In the genomic region with DNA sequence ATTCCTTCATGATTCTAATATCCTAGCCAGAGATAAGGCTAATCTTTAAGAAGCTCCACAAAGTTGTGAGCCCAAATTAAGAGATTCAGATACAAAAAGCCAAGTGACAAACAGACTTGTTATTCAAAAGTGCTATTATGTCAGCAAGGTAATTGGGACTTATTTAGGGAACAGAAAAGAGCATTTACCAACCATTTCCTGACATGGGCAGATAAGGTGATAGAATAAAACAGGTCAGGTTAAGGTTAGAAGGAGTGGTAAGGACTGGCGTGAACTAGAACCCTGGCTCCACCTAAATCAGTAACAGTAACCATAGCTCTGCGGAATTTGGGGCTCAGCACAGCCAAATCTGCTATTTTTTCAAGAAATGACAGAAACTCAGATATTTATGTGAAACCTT, we compare ENCODE assay signal across 16 cellular contexts. TPM values are rescaled to one million over a fixed set of nuclear protein-coding genes. Genes with fewer than 3 reads are reported as not detected.
DNase-seq lines count a peak whose midpoint lies in the region; TF ChIP-seq lines count a peak whose summit lies in the region.
"Had no signal": no experiment of that assay in that cellular context is flagged by ENCODE, and none has a peak within 500 bp of the region (broad histone marks: within the 10 kb centered on the region; RNA-seq: fewer than 3 reads in every experiment).

No MANE protein-coding gene starts in this region.

- POLR2A ChIA-PET in OCI-LY7 (lab: Charles Lee), result interaction anchor here (0.5 to 1.5 kb wide), 4 partner anchors 8 to 1028 kb away, joined by 3 to 5 read pairs (median 3); no protein-coding TSS in a partner anchor

- peak overlapping the region; percentile 22 for H3K4me3 Mint-ChIP-seq in osteocyte (ENCODE audit: unreplicated experiment)
- H3K4me3 Mint-ChIP-seq: neural crest cell had no signal

- H4K20me1 ChIP-seq in OCI-LY7 (ENCODE audit: insufficient read depth, low read length), result no peaks in the 10 kb centered on the region

- no TSS peak for BruUV-seq in OCI-LY7 (replicated peaks; lab: Mats Ljungman, UMichigan)

- CTCF ChIA-PET in OCI-LY7 (lab: Charles Lee; ENCODE audit: unreplicated experiment), result no interaction called here

- H3K36me3 ChIP-seq in OCI-LY7 (ENCODE audit: insufficient read depth, low read length), result no peaks in the 10 kb centered on the region
- no peaks in the 10 kb centered on the region for H3K36me3 ChIP-seq in effector memory CD4-positive, alpha-beta T cell (ENCODE audit: control insufficient read depth, insufficient read depth, low read length)

- H3K9me3 ChIP-seq in OCI-LY7 (ENCODE audit: low read length), result peaks cover 6% of the 10 kb centered on the region
- no peaks in the 10 kb centered on the region for H3K9me3 ChIP-seq in effector memory CD4-positive, alpha-beta T cell (ENCODE audit: control insufficient read depth, low read length)

- DNase-seq in DMS53 (lab: John Stamatoyannopoulos, UW) (peak; percentile 42), DMS53 treated with DMSO at 0.1 percent for 48 hours (lab: John Stamatoyannopoulos, UW; ENCODE audit: unreplicated experiment) (no peak), OCI-LY7 (ENCODE audit: low spot score) (no peak), osteocyte (ENCODE audit: extremely low spot score, unreplicated experiment) (no peak), NCI-H524 treated with DMSO at 0.1 percent for 48 hours (lab: John Stamatoyannopoulos, UW) (no peak), NCI-H446 treated with DMSO at 0.1 percent for 48 hours (lab: John Stamatoyannopoulos, UW) (no peak), nucleus accumbens (lab: John Stamatoyannopoulos, UW) (no peak)
- no peak for DNase-seq in effector memory CD4-positive, alpha-beta T cell
- DNase-seq: 8988T; activated effector memory CD4-positive, alpha-beta T cell treated with anti-CD3 and anti-CD28 coated beads, Interleukin-2, amount 50 U/mL, for 16 hours; Calu3; kidney glomerular epithelial cell; NCI-H2107 had no signal

- H3K9me2 ChIP-seq in OCI-LY7 (ENCODE audit: insufficient read depth, low read length), result no peaks in the 10 kb centered on the region

- no peaks in the 10 kb centered on the region for H3K9me3 Mint-ChIP-seq in osteocyte (ENCODE audit: unreplicated experiment)
- H3K9me3 Mint-ChIP-seq: neural crest cell had no signal

- H3K27me3 Mint-ChIP-seq in osteocyte (ENCODE audit: unreplicated experiment), result peaks cover 13% of the 10 kb centered on the region

- peaks cover 20% of the 10 kb centered on the region for H3K4me1 ChIP-seq in OCI-LY7 (ENCODE audit: insufficient read depth, low read length, poor library complexity, severe bottlenecking)
- H3K4me1 ChIP-seq in effector memory CD4-positive, alpha-beta T cell (ENCODE audit: control insufficient read depth, insufficient read depth, low read length, poor library complexity, severe bottlenecking), result peaks cover 31% of the 10 kb centered on the region

- no peak overlapping the region for H3K4me3 ChIP-seq in OCI-LY7 (ENCODE audit: low read depth, low read length, poor library complexity, severe bottlenecking)
- peak overlapping the region; percentile 6 for H3K4me3 ChIP-seq in effector memory CD4-positive, alpha-beta T cell (ENCODE audit: insufficient read depth, low read depth, low read length, poor library complexity, severe bottlenecking)

- peaks cover 2% of the 10 kb centered on the region for H3K36me3 Mint-ChIP-seq in osteocyte (ENCODE audit: unreplicated experiment)

- peak overlapping the region; percentile 91 for H3K27ac Mint-ChIP-seq in osteocyte (ENCODE audit: unreplicated experiment)

- H3K79me2 ChIP-seq in OCI-LY7 (ENCODE audit: insufficient read depth, low read depth, low read length), result no peaks in the 10 kb centered on the region

- TF ChIP-seq CTCF in OCI-LY7 (conservative IDR thresholded peaks at IDR 0.05; ENCODE audit: low read length) (no peak), osteocyte (IDR thresholded peaks at IDR 0.05) (no peak)

- H3K4me2 ChIP-seq in OCI-LY7 (ENCODE audit: low read length), result no peak overlapping the region

- intact Hi-C loops in OCI-LY7 (cut with micrococcal nuclease; ENCODE audit: unreplicated experiment), result no loop called here

- no peaks in the 10 kb centered on the region for H3K27me3 ChIP-seq in effector memory CD4-positive, alpha-beta T cell (replicated peaks; ENCODE audit: control insufficient read depth, insufficient read depth, low read length, poor library complexity, severe bottlenecking)

- H2AFZ ChIP-seq in OCI-LY7 (ENCODE audit: low read length), result peak overlapping the region; percentile 65; the same call in 1 of the 2 replicates

- peaks cover 44% of the 10 kb centered on the region for H3K4me1 Mint-ChIP-seq in osteocyte (ENCODE audit: unreplicated experiment)

- H3K27ac ChIP-seq in OCI-LY7 (ENCODE audit: low read depth, low read length, poor library complexity, severe bottlenecking), result no peak overlapping the region
- H3K27ac ChIP-seq in effector memory CD4-positive, alpha-beta T cell (ENCODE audit: insufficient read depth, low read length, poor library complexity, severe bottlenecking), result no peak overlapping the region
- H3K27ac ChIP-seq: epithelial cell of prostate had no signal

RNA-seq across cellular contexts. Expression of gene ERMP1, which starts 10.0 kb away (rescaled TPM):
- 7.9 and 11.1 TPM in 2 replicates for total RNA-seq in OCI-LY7 (2014; rRNA removed; shearing (Covaris generic))
- total RNA-seq in OCI-LY7 (2022) (12.6 and 14.6 TPM in 2 replicates), osteocyte (19.7 and 20.4 TPM in 2 replicates)

RNA-seq across cellular contexts. Expression of gene MLANA, which starts 47.8 kb away (rescaled TPM):
- total RNA-seq in OCI-LY7 (2014; rRNA removed; shearing (Covaris generic)), result not detected in 2 replicates
- total RNA-seq in OCI-LY7 (2022) (not detected in 2 replicates), osteocyte (not detected in 2 replicates)
- total RNA-seq: bronchial epithelial cell, Calu3, neural crest cell had no signal
